ENCODE assay signal across 13 cellular contexts in the genomic region with DNA sequence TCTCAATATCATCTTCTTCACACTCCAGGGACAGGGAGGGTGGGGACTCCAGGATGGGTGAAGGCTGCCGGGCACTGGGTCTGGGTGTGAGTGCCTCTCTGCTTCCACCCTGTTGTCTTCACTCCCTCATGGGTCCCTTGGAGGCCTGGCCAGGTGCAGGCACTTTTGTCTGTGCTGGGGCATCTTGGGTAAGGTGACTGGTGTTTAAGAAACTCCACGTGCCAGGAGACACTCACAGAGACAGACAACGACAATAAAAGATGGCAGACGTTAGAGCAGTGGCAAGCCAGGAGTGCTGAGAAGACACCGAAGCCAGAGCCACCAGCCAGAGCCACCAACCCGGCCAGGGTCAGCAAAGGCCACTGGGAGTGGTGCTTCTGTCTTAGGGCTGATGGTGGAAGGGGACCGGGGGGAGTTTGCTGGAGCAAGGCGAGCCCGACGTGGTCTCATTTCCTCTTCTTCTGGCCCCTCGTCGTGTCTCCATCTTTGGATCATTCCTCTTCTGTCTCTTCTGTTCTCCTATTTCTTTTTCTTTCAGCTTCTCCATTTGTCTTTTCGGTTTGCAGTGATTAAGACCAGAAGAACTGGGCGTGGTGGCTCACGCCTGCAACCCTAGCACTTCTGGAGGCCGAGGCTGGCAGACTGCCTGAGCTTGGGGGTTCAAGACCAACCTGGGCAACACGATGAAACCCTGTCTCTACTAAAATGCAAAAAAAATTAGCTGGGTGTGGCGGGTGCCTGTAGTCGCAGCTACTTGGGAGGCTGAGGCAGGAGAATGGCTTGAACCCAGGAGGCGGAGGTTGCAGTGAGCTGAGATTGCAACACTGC.
A peak's percentile ranks its signal among the peaks of the same experiment; 100 is the strongest.
DNase-seq lines count a peak whose midpoint lies in the region; ATAC-seq and TF ChIP-seq lines count a peak whose summit lies in the region.
"Had no signal": no experiment of that assay in that cellular context is flagged by ENCODE, and none has a peak within 500 bp of the region (broad histone marks: within the 10 kb centered on the region; RNA-seq: fewer than 3 reads in every experiment).

No MANE protein-coding gene starts in this region.

- ATAC-seq in GM23338 = no peak
- no peak for ATAC-seq in stimulated activated effector memory CD8-positive, alpha-beta T cell treated with anti-CD3 and anti-CD28 coated beads, Interleukin-12 subunit alpha, Interleukin-12 subunit beta, amount 100 ng/mL, for 72 hours
- ATAC-seq: GM12878 had no signal

- H3K9me2 ChIP-seq in GM23338 (ENCODE audit: insufficient read depth) = no peaks in the 10 kb centered on the region

- no peaks in the 10 kb centered on the region for H3K4me1 ChIP-seq in GM23338 (ENCODE audit: insufficient read depth)

- H3K4me3 Mint-ChIP-seq in GM23338 (no peak overlapping the region), nephron progenitor cell (no peak overlapping the region), chondrocyte (ENCODE audit: unreplicated experiment) (no peak overlapping the region)
- no peak overlapping the region for H3K4me3 Mint-ChIP-seq in stimulated activated effector memory CD8-positive, alpha-beta T cell treated with anti-CD3 and anti-CD28 coated beads, Interleukin-12 subunit alpha, Interleukin-12 subunit beta, amount 100 ng/mL, for 72 hours

- peaks cover 7% of the 10 kb centered on the region for H3K27me3 Mint-ChIP-seq in GM23338 (ENCODE audit: insufficient read depth, low read depth, poor library complexity)
- peaks cover 8% of the 10 kb centered on the region for H3K27me3 Mint-ChIP-seq in nephron progenitor cell (ENCODE audit: low read depth, poor library complexity)
- H3K27me3 Mint-ChIP-seq in chondrocyte (ENCODE audit: low read depth) = no peaks in the 10 kb centered on the region

- peaks cover 28% of the 10 kb centered on the region for H3K36me3 Mint-ChIP-seq in GM23338 (ENCODE audit: low read depth)
- peaks cover 9% of the 10 kb centered on the region for H3K36me3 Mint-ChIP-seq in nephron progenitor cell (ENCODE audit: low read depth)
- H3K36me3 Mint-ChIP-seq in stimulated activated effector memory CD8-positive, alpha-beta T cell treated with anti-CD3 and anti-CD28 coated beads, Interleukin-12 subunit alpha, Interleukin-12 subunit beta, amount 100 ng/mL, for 72 hours = no peaks in the 10 kb centered on the region
- H3K36me3 Mint-ChIP-seq in chondrocyte (ENCODE audit: low read depth) = peaks cover 44% of the 10 kb centered on the region

- no peaks in the 10 kb centered on the region for H4K20me1 ChIP-seq in GM23338 (replicated peaks; ENCODE audit: insufficient read depth)

- H3K27ac Mint-ChIP-seq in GM23338 (peak overlapping the region; percentile 90; the same call in 1 of the 2 replicates), nephron progenitor cell (peak overlapping the region; percentile 57), chondrocyte (ENCODE audit: unreplicated experiment) (no peak overlapping the region)
- peak overlapping the region; percentile 80 for H3K27ac Mint-ChIP-seq in stimulated activated effector memory CD8-positive, alpha-beta T cell treated with anti-CD3 and anti-CD28 coated beads, Interleukin-12 subunit alpha, Interleukin-12 subunit beta, amount 100 ng/mL, for 72 hours

- no peak for TF ChIP-seq CTCF in GM23338 (conservative IDR thresholded peaks at IDR 0.05; ENCODE audit: low read depth in 2 of 2)
- no peak for TF ChIP-seq CTCF in nephron progenitor cell (IDR thresholded peaks at IDR 0.05)
- no peak for TF ChIP-seq CTCF in chondrocyte (IDR thresholded peaks at IDR 0.05)

- no peaks in the 10 kb centered on the region for H3K4me1 Mint-ChIP-seq in GM23338
- H3K4me1 Mint-ChIP-seq in nephron progenitor cell = peaks cover 51% of the 10 kb centered on the region
- peaks cover 29% of the 10 kb centered on the region for H3K4me1 Mint-ChIP-seq in stimulated activated effector memory CD8-positive, alpha-beta T cell treated with anti-CD3 and anti-CD28 coated beads, Interleukin-12 subunit alpha, Interleukin-12 subunit beta, amount 100 ng/mL, for 72 hours
- peaks cover 12% of the 10 kb centered on the region for H3K4me1 Mint-ChIP-seq in chondrocyte (ENCODE audit: low read depth)

- H3K9me3 Mint-ChIP-seq in GM23338 = no peaks in the 10 kb centered on the region
- H3K9me3 Mint-ChIP-seq in nephron progenitor cell = no peaks in the 10 kb centered on the region
- H3K9me3 Mint-ChIP-seq in stimulated activated effector memory CD8-positive, alpha-beta T cell treated with anti-CD3 and anti-CD28 coated beads, Interleukin-12 subunit alpha, Interleukin-12 subunit beta, amount 100 ng/mL, for 72 hours = no peaks in the 10 kb centered on the region
- H3K9me3 Mint-ChIP-seq in chondrocyte (ENCODE audit: low read depth) = no peaks in the 10 kb centered on the region

- H3K36me3 ChIP-seq in GM23338 (ENCODE audit: insufficient read depth) = no peaks in the 10 kb centered on the region

- H3K27me3 ChIP-seq in GM23338 (ENCODE audit: insufficient read depth) = no peaks in the 10 kb centered on the region

- H3K4me3 ChIP-seq in GM23338 = no peak overlapping the region
- H3K4me3 ChIP-seq: GM12878 had no signal

- DNase-seq in GM23338 (ENCODE audit: low spot score) (no peak), caudate nucleus (lab: John Stamatoyannopoulos, UW) (no peak), nephron progenitor cell (no peak), chondrocyte (ENCODE audit: low spot score) (no peak)
- no peak for DNase-seq in stimulated activated effector memory CD8-positive, alpha-beta T cell treated with anti-CD3 and anti-CD28 coated beads, Interleukin-12 subunit alpha, Interleukin-12 subunit beta, amount 100 ng/mL, for 72 hours (ENCODE audit: low spot score in 2 of 2)
- no peak for DNase-seq in NK-92 treated with Interleukin-12 subunit alpha and Interleukin-12 subunit beta, amount 100 ng/mL, for 24 hours (lab: John Stamatoyannopoulos, UW)
- DNase-seq in activated naive CD4-positive, alpha-beta T cell treated with Interleukin-2 at 50 U/mL for 16 hours = no peak
- DNase-seq: GDM1, KBM-7, NCI-H1417 treated with DMSO at 0.1 percent for 48 hours, NCI-H1930, NCI-H69 had no signal

- no peaks in the 10 kb centered on the region for H3K79me2 ChIP-seq in GM23338 (replicated peaks; ENCODE audit: insufficient read depth)

- H3K4me2 ChIP-seq in GM23338 = no peak overlapping the region

- no peak overlapping the region for H2AFZ ChIP-seq in GM23338

- H3F3A ChIP-seq in GM23338 (replicated peaks; ENCODE audit: low read depth) = no peaks in the 10 kb centered on the region

- H3K27ac ChIP-seq in GM23338 (ENCODE audit: low read depth) (no peak overlapping the region), caudate nucleus (ENCODE audit: low read depth, low read length) (peak overlapping the region; percentile 83)

TF ChIP-seq in GM23338, 12 proteins besides CTCF, POLR2A, EP300 and RAD21:
- TF ChIP-seq STAT1 (IDR thresholded peaks at IDR 0.05; ENCODE audit: unreplicated experiment) = no peak
